12 cellular contexts compared by ENCODE assay signal in the genomic region with DNA sequence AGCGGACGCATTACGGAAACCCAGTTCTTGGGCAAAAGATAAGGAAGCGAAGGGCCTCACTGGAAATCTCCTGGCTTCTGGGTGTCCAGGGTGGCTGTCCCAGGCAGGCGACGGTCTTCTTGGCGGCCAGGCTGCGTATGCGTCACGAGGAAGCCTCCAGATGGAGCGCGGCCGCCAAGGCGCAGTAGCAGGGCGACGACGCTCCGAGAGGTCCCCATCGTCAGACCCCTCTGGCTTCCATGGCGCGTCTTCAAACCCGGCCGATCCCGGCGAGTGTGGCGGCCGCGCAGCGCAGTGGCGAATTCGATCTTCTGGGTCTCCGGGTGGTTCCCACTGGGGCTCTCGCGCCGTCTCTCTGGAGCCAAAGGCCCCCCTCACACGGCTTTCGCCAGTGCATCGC. TPM values are rescaled to one million over a fixed set of nuclear protein-coding genes. Genes with fewer than 3 reads are reported as not detected.
DNase-seq lines count a peak whose midpoint lies in the region; ATAC-seq and TF ChIP-seq lines count a peak whose summit lies in the region.
"Had no signal": no experiment of that assay in that cellular context is flagged by ENCODE, and none has a peak within 500 bp of the region (broad histone marks: within the 10 kb centered on the region; RNA-seq: fewer than 3 reads in every experiment).

No MANE protein-coding gene starts in this region.

- CTCF ChIA-PET in activated CD4-positive, alpha-beta T cell treated with anti-CD3 and anti-CD28 coated beads for 36 hours (lab: Charles Lee): interaction anchor here (0.6 to 6.4 kb wide), 5 partner anchors 18 to 176 kb away, joined by 3 to 52 read pairs (median 4); no protein-coding TSS in a partner anchor

- no peaks in the 10 kb centered on the region for H3K9me3 ChIP-seq in esophagus muscularis mucosa
- H3K9me3 ChIP-seq: MG63 had no signal

- POLR2A ChIA-PET in activated CD4-positive, alpha-beta T cell treated with anti-CD3 and anti-CD28 coated beads for 36 hours (lab: Charles Lee): no interaction called here

- peak overlapping the region; percentile 22; the same call in 1 of the 2 replicates for H3K4me3 ChIP-seq in WI38 (ENCODE audit: low read depth, low read length)
- H3K4me3 ChIP-seq in esophagus muscularis mucosa: peak overlapping the region in 3 of 4 donors; percentile 27 to 43 (median 31)
- peak overlapping the region; percentile 34 for H3K4me3 ChIP-seq in skeletal muscle cell (ENCODE audit: low read depth, low read length)
- H3K4me3 ChIP-seq: MG63 had no signal

- H3K27me3 ChIP-seq in esophagus muscularis mucosa: peaks cover 0 to 5% (median 0%) of the 10 kb centered on the region in 4 donors
- H3K27me3 ChIP-seq: MG63 had no signal

- peaks cover 9% of the 10 kb centered on the region for H3K27me3 Mint-ChIP-seq in activated CD4-positive, alpha-beta T cell treated with anti-CD3 and anti-CD28 coated beads for 36 hours
- H3K27me3 Mint-ChIP-seq: brain had no signal

- WGBS in esophagus muscularis mucosa: 55% methylated on average over 25 of the region's 38 CpGs

- no peaks in the 10 kb centered on the region for H3K36me3 Mint-ChIP-seq in activated CD4-positive, alpha-beta T cell treated with anti-CD3 and anti-CD28 coated beads for 36 hours (ENCODE audit: low read depth)
- H3K36me3 Mint-ChIP-seq: brain had no signal

- no peaks in the 10 kb centered on the region for H3K9me3 Mint-ChIP-seq in activated CD4-positive, alpha-beta T cell treated with anti-CD3 and anti-CD28 coated beads for 36 hours (ENCODE audit: low read depth)
- H3K9me3 Mint-ChIP-seq: brain had no signal

- H3K4me3 Mint-ChIP-seq in activated CD4-positive, alpha-beta T cell treated with anti-CD3 and anti-CD28 coated beads for 36 hours: peak overlapping the region; percentile 44
- H3K4me3 Mint-ChIP-seq: brain had no signal

- peak; percentile 13 for DNase-seq in activated CD4-positive, alpha-beta T cell treated with anti-CD3 and anti-CD28 coated beads for 36 hours
- DNase-seq in activated CD4-positive, alpha-beta T cell treated with anti-CD3 and anti-CD28 coated beads for 4 hours: no peak
- DNase-seq in esophagus muscularis mucosa (ENCODE audit: extremely low spot score) (no peak), skeletal muscle cell (ENCODE audit: low read depth) (no peak)
- DNase-seq: MG63; stimulated activated CD4-positive, alpha-beta T cell treated with anti-CD3 and anti-CD28 coated beads, Interleukin-1b, Interleukin-23, amount 100 ng/mL, for 48 hours had no signal

- no peak for ATAC-seq in activated CD4-positive, alpha-beta T cell treated with anti-CD3 and anti-CD28 coated beads for 36 hours
- ATAC-seq in HG03135 (IDR thresholded peaks at IDR 0.05; ENCODE audit: unreplicated experiment) (no peak), HG02885 (IDR thresholded peaks at IDR 0.05; ENCODE audit: poor library complexity, unreplicated experiment) (no peak), GM19463 (IDR thresholded peaks at IDR 0.05; ENCODE audit: unreplicated experiment) (no peak)

- H3K4me1 ChIP-seq in esophagus muscularis mucosa: peaks cover 9 to 24% (median 13%) of the 10 kb centered on the region in 4 donors

- peaks cover 20% of the 10 kb centered on the region for H3K4me1 Mint-ChIP-seq in activated CD4-positive, alpha-beta T cell treated with anti-CD3 and anti-CD28 coated beads for 36 hours

- no peaks in the 10 kb centered on the region for H3K36me3 ChIP-seq in esophagus muscularis mucosa
- H3K36me3 ChIP-seq: MG63 had no signal

- intact Hi-C loops in activated CD4-positive, alpha-beta T cell treated with anti-CD3 and anti-CD28 coated beads for 36 hours (cut with DNase I, micrococcal nuclease): loop anchor here in 1 of 2 experiments (5.0 kb wide), 1 partner anchor 371 kb away; a partner anchor contains a TSS
- intact Hi-C loops in esophagus muscularis mucosa (cut with DNase I): loop anchor here (5.0 kb wide), 1 partner anchor 176 kb away; no protein-coding TSS in a partner anchor

- peak overlapping the region; percentile 31 for H3K27ac Mint-ChIP-seq in activated CD4-positive, alpha-beta T cell treated with anti-CD3 and anti-CD28 coated beads for 36 hours
- H3K27ac Mint-ChIP-seq: brain had no signal

- no peak for TF ChIP-seq EP300 in esophagus muscularis mucosa (IDR thresholded peaks at IDR 0.05)

- no peak for TF ChIP-seq CTCF in WI38 (IDR thresholded peaks at IDR 0.05; ENCODE audit: low read depth, low read length)
- no peak for TF ChIP-seq CTCF in esophagus muscularis mucosa (IDR thresholded peaks at IDR 0.05)

- no peak overlapping the region for H3K27ac ChIP-seq in esophagus muscularis mucosa (replicated peaks in 1 of 4)

- TF ChIP-seq POLR2A in esophagus muscularis mucosa (IDR thresholded peaks at IDR 0.05; ENCODE audit: low read depth): no peak

RNA-seq across cellular contexts. Expression of a gene that starts 13.8 kb away (rescaled TPM):
- total RNA-seq in activated CD4-positive, alpha-beta T cell treated with anti-CD3 and anti-CD28 coated beads for 36 hours: not detected
- total RNA-seq in esophagus muscularis mucosa: under 1 TPM in 1 of 4 donors, not detected in 3; 0.11 TPM
- total RNA-seq: A172 had no signal

RNA-seq across cellular contexts. Expression of a gene that starts 54.2 kb away (rescaled TPM):
- total RNA-seq in activated CD4-positive, alpha-beta T cell treated with anti-CD3 and anti-CD28 coated beads for 36 hours: not detected
- total RNA-seq in esophagus muscularis mucosa: under 1 TPM; 0.42 to 0.75 (median 0.60) TPM
- total RNA-seq: A172 had no signal
